ENCODE assay signal across 8 cellular contexts in the genomic region with DNA sequence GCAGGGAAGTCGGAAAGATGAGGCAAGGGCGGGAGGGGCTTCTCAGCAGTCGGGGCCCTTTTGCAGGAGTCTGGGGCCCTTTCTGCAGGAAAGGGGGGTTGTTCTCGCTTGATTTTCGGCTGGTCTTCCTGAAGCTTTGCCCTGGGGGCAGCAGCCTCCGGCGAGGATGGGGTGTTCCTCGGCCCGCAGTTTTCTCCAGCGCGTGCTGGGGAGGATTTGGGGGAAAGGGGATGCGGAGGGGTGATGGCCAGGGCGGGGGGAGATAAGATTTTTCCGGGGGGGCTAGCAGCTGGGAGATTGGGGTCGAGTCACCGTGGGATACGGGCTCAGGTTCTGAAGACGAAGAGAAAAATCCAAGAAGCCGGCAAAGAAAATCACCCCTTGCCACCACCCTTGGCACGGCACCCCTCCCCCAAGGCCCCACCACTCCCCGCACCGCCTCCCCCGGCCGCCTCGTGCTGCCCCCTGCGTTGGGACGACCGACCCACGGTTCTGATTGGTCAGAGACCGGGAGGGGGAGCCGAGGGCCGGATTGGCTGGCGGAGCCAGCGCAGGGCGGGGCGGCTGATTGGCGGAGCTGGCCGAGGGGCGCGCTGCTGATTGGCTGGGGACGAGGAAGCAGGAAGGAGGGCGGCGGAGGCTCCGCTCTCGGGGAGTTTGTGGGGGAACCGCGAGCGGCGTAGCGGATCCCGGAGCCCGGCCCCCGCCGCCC. TPM values are rescaled to one million over a fixed set of nuclear protein-coding genes. Genes with fewer than 3 reads are reported as not detected.
DNase-seq lines count a peak whose midpoint lies in the region; ATAC-seq lines count a peak whose summit lies in the region.

A gene (plus strand): TSS at position 654 of the 712 bp plus-strand sequence. CDS start 17,512 bp downstream, outside the sequence.

- ATAC-seq in GM21367 (IDR thresholded peaks at IDR 0.05; ENCODE audit: unreplicated experiment) = peak; percentile 81

- H3K4me3 ChIP-seq in endocrine pancreas (ENCODE audit: control insufficient read depth, insufficient read depth, low read length) = no peak within 1 kb of the TSS

- peak within 1 kb of the TSS; percentile 71 for H3K9ac ChIP-seq in endocrine pancreas (ENCODE audit: control insufficient read depth, insufficient read depth, low read length)

- no peaks in the 10 kb centered on the region for H3K4me1 ChIP-seq in endocrine pancreas (ENCODE audit: control insufficient read depth, insufficient read depth, low read length)

- H3K36me3 ChIP-seq in endocrine pancreas (ENCODE audit: control insufficient read depth, insufficient read depth, low read length) = no peaks in the 10 kb centered on the region

- DNase-seq in COR-L47 (lab: John Stamatoyannopoulos, UW) (peak; percentile 96), HUDEP-2 (lab: John Stamatoyannopoulos, UW; ENCODE audit: unreplicated experiment in 76 of 76) (peak in 75 of 76 experiments; percentile 56 to 98 (median 93)), NOMO-1 treated with dmso at 0.1 percent for 144 hours (lab: John Stamatoyannopoulos, UW; ENCODE audit: unreplicated experiment) (peak; percentile 89), mesenteric fat pad (ENCODE audit: low spot score) (peak; percentile 99)
- DNase-seq in activated CD8-positive, alpha-beta memory T cell treated with anti-CD3 and anti-CD28 coated beads for 48 hours (ENCODE audit: low read depth in 2 of 3, low spot score in 2 of 3) = peak; percentile 93 to 94 (median 94)
- DNase-seq in stimulated activated CD8-positive, alpha-beta memory T cell treated with anti-CD3 and anti-CD28 coated beads, Interleukin-15, amount 100 ng/mL, for 24 hours (ENCODE audit: low read depth) = peak; percentile 85

- no peaks in the 10 kb centered on the region for H3K9me3 ChIP-seq in endocrine pancreas (ENCODE audit: control insufficient read depth, low read length)

- H3K27me3 ChIP-seq in endocrine pancreas (ENCODE audit: control insufficient read depth, insufficient read depth, low read length) = no peaks in the 10 kb centered on the region

RNA-seq across cellular contexts. Expression of the gene that starts here (rescaled TPM):
- 16.2 TPM for total RNA-seq in mesenteric fat pad
